In the genomic region with DNA sequence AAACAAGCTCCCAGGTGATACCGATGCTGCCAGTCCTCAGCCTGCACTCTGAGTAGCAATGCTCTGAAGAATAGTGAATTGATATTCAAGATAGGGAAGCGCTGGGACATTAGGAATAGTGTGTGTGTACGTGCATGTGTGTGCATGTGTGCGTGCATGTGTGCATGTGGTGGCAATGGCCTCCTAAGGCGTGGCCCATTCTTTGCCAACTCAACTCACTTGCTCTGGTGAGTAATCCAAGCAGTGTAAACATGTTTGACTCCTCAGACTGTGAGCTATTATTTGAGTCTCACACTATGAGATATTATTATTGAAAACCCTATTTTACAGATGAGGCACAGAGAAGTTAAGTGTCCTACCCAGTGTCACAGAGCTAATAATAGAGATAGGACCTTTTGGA, we compare ENCODE assay signal across 17 cellular contexts.
"Had no signal": no experiment of that assay in that cellular context is flagged by ENCODE, and none has a peak within 500 bp of the region (broad histone marks: within the 10 kb centered on the region; RNA-seq: fewer than 3 reads in every experiment).

No MANE protein-coding gene starts in this region.

- H3K4me3 ChIP-seq: adrenal gland, colonic mucosa, lung, thoracic aorta, upper lobe of left lung had no signal

- H3K4me1 ChIP-seq: adrenal gland, colonic mucosa, upper lobe of left lung had no signal

- H3K27ac ChIP-seq: adrenal gland, colonic mucosa, thoracic aorta, upper lobe of left lung, WERI-Rb-1 had no signal

- ATAC-seq: activated CD8-positive, alpha-beta T cell treated with anti-CD3 and anti-CD28 coated beads for 36 hours; left lobe of liver; T-cell had no signal

- DNase-seq: activated CD4-positive, alpha-beta T cell treated with anti-CD3 and anti-CD28 coated beads, Interleukin-2, amount 10 ng/mL, durations not matched to agents 7 days and 5 days; activated CD4-positive, CD25-positive, alpha-beta regulatory T cell treated with anti-CD3 and anti-CD28 coated beads, Interleukin-2, amount 50 U/mL, for 72 hours; activated CD8-positive, alpha-beta T cell treated with anti-CD3 and anti-CD28 coated beads for 36 hours; activated naive CD4-positive, alpha-beta T cell; adrenal gland; colonic mucosa; midbrain; natural killer cell; retina; stimulated activated CD4-positive, alpha-beta T cell treated with anti-CD3 and anti-CD28 coated beads, Interleukin-4, amount 100 ng/mL, for 1 hour; stimulated activated naive CD4-positive, alpha-beta T cell treated with Interleukin-2 at 50 U/mL for 16 hours; T-cell; upper lobe of left lung; WERI-Rb-1 had no signal

- H3K36me3 ChIP-seq: adrenal gland, colonic mucosa, thoracic aorta, upper lobe of left lung, WERI-Rb-1 had no signal

- H3K9me3 ChIP-seq: adrenal gland, colonic mucosa, thoracic aorta, upper lobe of left lung had no signal

- H3K27me3 ChIP-seq: adrenal gland, colonic mucosa, upper lobe of left lung had no signal
